ENCODE assay signal across 22 cellular contexts in genomic region chr17:420479-421175, GRCh38.
"Had no signal": no experiment of that assay in that cellular context is flagged by ENCODE, and none has a peak within 500 bp of the region (broad histone marks: within the 10 kb centered on the region; RNA-seq: fewer than 3 reads in every experiment).

No MANE protein-coding gene starts in this region.

- H3K9me3 ChIP-seq: heart left ventricle, SK-N-SH, spleen, thoracic aorta, upper lobe of left lung had no signal

- H3K27ac ChIP-seq: heart left ventricle, spleen, thoracic aorta, upper lobe of left lung had no signal

- FAIRE-seq: endometrium, islet of Langerhans had no signal

- H3K9me3 Mint-ChIP-seq: activated T-helper 17 cell treated with anti-CD3 and anti-CD28 coated beads, Interleukin-2, amount 50 U/mL, for 72 hours; brain; memory B cell had no signal

- H3K4me2 ChIP-seq: SK-N-SH had no signal

- H3K9ac ChIP-seq: SK-N-SH had no signal

- H3K36me3 Mint-ChIP-seq: brain had no signal

- H3K36me3 ChIP-seq: heart left ventricle, spleen, thoracic aorta, upper lobe of left lung had no signal

- H3K4me3 Mint-ChIP-seq: activated T-cell treated with anti-CD3 and anti-CD28 coated beads, Interleukin-2, amount 50 U/mL, for 24 hours; brain; memory B cell had no signal

- ATAC-seq: activated T-helper 17 cell treated with anti-CD3 and anti-CD28 coated beads, Interleukin-2, amount 50 U/mL, for 72 hours; heart left ventricle; left cardiac atrium had no signal

- H3K27me3 Mint-ChIP-seq: activated T-cell treated with anti-CD3 and anti-CD28 coated beads, Interleukin-2, amount 50 U/mL, for 24 hours; activated T-helper 17 cell treated with anti-CD3 and anti-CD28 coated beads, Interleukin-2, amount 50 U/mL, for 72 hours had no signal

- DNase-seq: activated CD4-positive, alpha-beta T cell treated with anti-CD3 and anti-CD28 coated beads for 4 hours; activated CD4-positive, CD25-positive, alpha-beta regulatory T cell; activated CD8-positive, alpha-beta memory T cell treated with anti-CD3 and anti-CD28 coated beads for 24 hours; activated CD8-positive, alpha-beta memory T cell treated with anti-CD3 and anti-CD28 coated beads, Interleukin-2, amount 50 U/mL, for 4 hours; activated T-cell treated with anti-CD3 and anti-CD28 coated beads, Interleukin-2, amount 50 U/mL, for 24 hours; anterior cingulate cortex; effector CD4-positive, alpha-beta T cell; heart left ventricle; left cardiac atrium; retina; SK-N-SH; spleen; stimulated activated CD4-positive, alpha-beta T cell treated with anti-CD3 and anti-CD28 coated beads, Interleukin-4, amount 100 ng/mL, for 1 hour; stimulated activated naive CD4-positive, alpha-beta T cell treated with Interleukin-2 at 50 U/mL for 16 hours; upper lobe of left lung had no signal

- H3K27me3 ChIP-seq: heart left ventricle, upper lobe of left lung had no signal

- H3K27ac Mint-ChIP-seq: activated T-cell treated with anti-CD3 and anti-CD28 coated beads, Interleukin-2, amount 50 U/mL, for 24 hours; activated T-helper 17 cell treated with anti-CD3 and anti-CD28 coated beads, Interleukin-2, amount 50 U/mL, for 72 hours; brain; memory B cell; progenitor cell of endocrine pancreas had no signal

- H3K4me1 ChIP-seq: upper lobe of left lung had no signal

- H3K4me1 Mint-ChIP-seq: brain had no signal

- H3K4me3 ChIP-seq: heart left ventricle, spleen, thoracic aorta, upper lobe of left lung had no signal
